Comparison of ENCODE assay signal across 12 cellular contexts in the genomic region with DNA sequence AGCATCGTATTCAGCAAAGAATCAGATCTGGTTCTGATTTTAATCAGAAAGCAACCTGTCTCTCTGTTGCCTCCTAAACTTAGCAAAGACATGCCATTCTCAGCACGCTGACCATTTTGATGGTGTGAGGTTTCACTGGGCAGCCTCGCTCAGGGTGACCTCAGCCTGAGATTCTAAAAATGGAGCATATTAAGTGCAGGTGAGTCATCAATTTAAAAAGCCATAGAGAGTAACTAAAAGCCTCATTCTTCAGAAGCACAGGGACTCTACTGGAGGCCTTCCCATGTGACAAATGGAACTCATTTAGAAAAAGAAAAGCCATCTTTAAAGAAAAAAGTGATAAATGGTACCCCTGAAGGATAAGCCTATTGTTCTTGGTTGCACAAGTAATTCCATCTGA.
DNase-seq lines count a peak whose midpoint lies in the region; ATAC-seq, FAIRE-seq and TF ChIP-seq lines count a peak whose summit lies in the region.
"Had no signal": no experiment of that assay in that cellular context is flagged by ENCODE, and none has a peak within 500 bp of the region (broad histone marks: within the 10 kb centered on the region; RNA-seq: fewer than 3 reads in every experiment).

No MANE protein-coding gene starts in this region.

- RAD21 ChIA-PET in HCT116 (lab: Charles Lee; ENCODE audit: low non-redundant PET in 1 of 2, low total read pairs in 2 of 2, uncharacterized antibody in 2 of 2, unreplicated experiment in 2 of 2) = no interaction called here

- H3K4me3 ChIP-seq in HCT116 (replicated peaks in 1 of 2; ENCODE audit: low read depth in 1 of 2, low read length in 2 of 2) (no peak overlapping the region), astrocyte of the spinal cord (ENCODE audit: low read depth, low read length) (no peak overlapping the region)

- no peaks in the 10 kb centered on the region for H3K79me2 ChIP-seq in HCT116 (ENCODE audit: insufficient read depth, low read length)

- no peak for TF ChIP-seq CTCF in HCT116 (IDR thresholded peaks at IDR 0.05 in 2 of 3, conservative IDR thresholded peaks at IDR 0.05 in 1 of 3; ENCODE audit: borderline replicate concordance in 1 of 3, insufficient read depth in 1 of 3, low read depth in 2 of 3, low read length in 2 of 3)
- TF ChIP-seq CTCF in astrocyte of the spinal cord (IDR thresholded peaks at IDR 0.05; ENCODE audit: low read depth, low read length) = no peak

- DNase-seq in ACHN (peak; percentile 51), HCT116 (ENCODE audit: low read depth, low spot score) (peak; percentile 22), astrocyte of the spinal cord (ENCODE audit: low read depth, low spot score) (peak; percentile 83), NCI-H524 (lab: John Stamatoyannopoulos, UW) (no peak), NCI-H526 (lab: John Stamatoyannopoulos, UW) (no peak), mesenteric fat pad (ENCODE audit: low spot score) (no peak)
- DNase-seq: head of caudate nucleus had no signal

- H3K36me3 ChIP-seq in HCT116 (ENCODE audit: control insufficient read depth in 1 of 2, insufficient read depth in 2 of 2, low read length in 2 of 2) = no peaks in the 10 kb centered on the region
- H3K36me3 ChIP-seq: neutrophil had no signal

- no peak overlapping the region for H3K9ac ChIP-seq in HCT116 (ENCODE audit: low read length)

- CTCF ChIA-PET in HCT116 (lab: Charles Lee) = no interaction called here

- FAIRE-seq in islet of Langerhans (lab: Jason Lieb, UNC) = peak; percentile 5
- FAIRE-seq: H1, HepG2 had no signal

- in situ Hi-C loops in ACHN (cut with HindIII; ENCODE audit: low pct_ligation_motif_present, low pct_unique_long_range_greater_than_20kb, low sequenced_read_pairs) (no loop called here), astrocyte of the spinal cord (cut with HindIII; ENCODE audit: low sequenced_read_pairs) (no loop called here)

- intact Hi-C loops in HCT116 (cut with micrococcal nuclease) = no loop called here

- no peaks in the 10 kb centered on the region for H3K9me3 ChIP-seq in HCT116 (ENCODE audit: control insufficient read depth in 1 of 2, insufficient read depth in 1 of 2, low read depth in 1 of 2, low read length in 2 of 2)
- H3K9me3 ChIP-seq: neutrophil had no signal

- peaks cover 9 to 13% of the 10 kb centered on the region in 2 experiments; a peak in 3 of 4 replicates for H3K4me1 ChIP-seq in HCT116 (ENCODE audit: control insufficient read depth in 1 of 2, insufficient read depth in 2 of 2, low read length in 2 of 2)

- BruUV-seq in HCT116 (replicated peaks; lab: Mats Ljungman, UMichigan) = no TSS peak

- TF ChIP-seq RAD21 in HCT116 (IDR thresholded peaks at IDR 0.05; ENCODE audit: low read depth) = no peak

- H4K20me1 ChIP-seq in HCT116 (ENCODE audit: insufficient read depth) = no peaks in the 10 kb centered on the region

- H2AFZ ChIP-seq in HCT116 (ENCODE audit: low read depth, low read length, poor library complexity, severe bottlenecking) = peak overlapping the region; percentile 94

- H3K27ac ChIP-seq in HCT116 (ENCODE audit: low read depth, low read length) = no peak overlapping the region
- H3K27ac ChIP-seq: neutrophil had no signal

- peak; percentile 80 for ATAC-seq in HCT116
- no peak for ATAC-seq in GM21717 (IDR thresholded peaks at IDR 0.05; ENCODE audit: unreplicated experiment)
- ATAC-seq: HepG2 had no signal

- POLR2A ChIA-PET in HCT116 (lab: Charles Lee) = interaction anchor here (1.0 kb wide), 1 partner anchor 11 kb away, joined by 3 read pairs; no protein-coding TSS in a partner anchor

- no peaks in the 10 kb centered on the region for H3K9me2 ChIP-seq in HCT116 (ENCODE audit: insufficient read depth)

- H3K4me2 ChIP-seq in HCT116 (ENCODE audit: low read length) = peak overlapping the region; percentile 45

- TF ChIP-seq POLR2A in HCT116 (IDR thresholded peaks at IDR 0.05; ENCODE audit: borderline replicate concordance, extremely low read depth, insufficient read depth, insufficient read length) = no peak

- no peaks in the 10 kb centered on the region for H3K27me3 ChIP-seq in HCT116 (ENCODE audit: insufficient read depth, low read length)
- H3K27me3 ChIP-seq: neutrophil had no signal

TF ChIP-seq in HCT116, 20 proteins besides CTCF, POLR2A, EP300 and RAD21:
- TF ChIP-seq FOSL1 (IDR thresholded peaks at IDR 0.05; ENCODE audit: low read depth) = peak; percentile 64
- TF ChIP-seq POLR2AphosphoS5 (IDR thresholded peaks at IDR 0.05; ENCODE audit: low read depth, low read length) = no peak
- peak; percentile 71; the same call in 1 of the 2 replicates for TF ChIP-seq CBX3 (IDR thresholded peaks at IDR 0.05; ENCODE audit: low read depth)
- peak; percentile 38 for TF ChIP-seq YY1 (IDR thresholded peaks at IDR 0.05; ENCODE audit: extremely low read depth, insufficient replicate concordance, low read depth, low read length)
- TF ChIP-seq, protein P1, sequence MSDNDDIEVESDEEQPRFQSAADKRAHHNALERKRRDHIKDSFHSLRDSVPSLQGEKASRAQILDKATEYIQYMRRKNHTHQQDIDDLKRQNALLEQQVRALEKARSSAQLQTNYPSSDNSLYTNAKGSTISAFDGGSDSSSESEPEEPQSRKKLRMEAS (IDR thresholded peaks at IDR 0.05) = peak; percentile 65
- peak; percentile 60 for TF ChIP-seq JUND (IDR thresholded peaks at IDR 0.05)

Comparison
In these comparisons a context has a peak if more than half of its experiments do, and no peak if none do; other contexts are left out.
1. DNase-seq: peak in ACHN (single experiment), HCT116 (single experiment) and astrocyte of the spinal cord (single experiment); none in NCI-H524 (0 of 2), NCI-H526 (0 of 2) and mesenteric fat pad (single experiment).